Comparison of ENCODE assay signal across 8 cellular contexts in genomic region chr5:78359831-78360673, GRCh38. TPM values are rescaled to one million over a fixed set of nuclear protein-coding genes. Genes with fewer than 3 reads are reported as not detected.
DNase-seq lines count a peak whose midpoint lies in the region; ATAC-seq and TF ChIP-seq lines count a peak whose summit lies in the region.

TSS of gene SCAMP1 (plus strand) at chr5:78360617. CDS start at chr5:78360672, 55 bp downstream.

- peak within 1 kb of the TSS; percentile 98 for H3K18ac ChIP-seq in trophoblast cell (ENCODE audit: low read length)

- no peaks in the 10 kb centered on the region for H3K9me2 ChIP-seq in SU-DHL-6 (replicated peaks; ENCODE audit: insufficient read depth, low read length)

- no peaks in the 10 kb centered on the region for H3K36me3 ChIP-seq in SU-DHL-6 (ENCODE audit: low read length)
- no peaks in the 10 kb centered on the region for H3K36me3 ChIP-seq in cardiac muscle cell
- H3K36me3 ChIP-seq in trophoblast cell (ENCODE audit: control insufficient read depth in 1 of 2, insufficient read depth in 2 of 2, low read length in 2 of 2): no peaks in the 10 kb centered on the region
- H3K36me3 ChIP-seq in transverse colon: no peaks in the 10 kb centered on the region

- peak within 1 kb of the TSS; percentile 90 for H3K4me2 ChIP-seq in SU-DHL-6 (ENCODE audit: low read depth, low read length, poor library complexity, severe bottlenecking)
- peak within 1 kb of the TSS; percentile 84 for H3K4me2 ChIP-seq in trophoblast cell (ENCODE audit: low read length)

- ATAC-seq in HG02642 (IDR thresholded peaks at IDR 0.05; ENCODE audit: poor library complexity, unreplicated experiment): peak; percentile 87

- H3K9ac ChIP-seq in SU-DHL-6 (ENCODE audit: low read length) (peak within 1 kb of the TSS; percentile 93), trophoblast cell (ENCODE audit: low read length) (peak within 1 kb of the TSS; percentile 73)

- peak within 1 kb of the TSS; percentile 95 for H2AFZ ChIP-seq in SU-DHL-6 (ENCODE audit: low read depth, low read length, severe bottlenecking)
- peak within 1 kb of the TSS; percentile 100 for H2AFZ ChIP-seq in trophoblast cell (ENCODE audit: insufficient read depth, low read length, poor library complexity)

- H4K12ac ChIP-seq in trophoblast cell (ENCODE audit: low read depth, low read length): peak within 1 kb of the TSS; percentile 97

- H3K79me1 ChIP-seq in trophoblast cell (ENCODE audit: low read length): peaks cover 8% of the 10 kb centered on the region

- H3K9me3 ChIP-seq in SU-DHL-6 (ENCODE audit: insufficient read depth, low read length) (no peaks in the 10 kb centered on the region), cardiac muscle cell (ENCODE audit: low read depth) (no peaks in the 10 kb centered on the region), trophoblast cell (ENCODE audit: insufficient read depth, low read depth, low read length) (no peaks in the 10 kb centered on the region), transverse colon (no peaks in the 10 kb centered on the region)

- TF ChIP-seq POLR2A in transverse colon (IDR thresholded peaks at IDR 0.05): peak; percentile 58

- TF ChIP-seq CTCF in GM12872 (IDR thresholded peaks at IDR 0.05; ENCODE audit: insufficient read depth, low read depth, low read length) (peak; percentile 32; the same call in 1 of the 3 replicates), SU-DHL-6 (IDR thresholded peaks at IDR 0.05; ENCODE audit: insufficient read depth, low read length, poor library complexity, severe bottlenecking) (no peak), cardiac muscle cell (IDR thresholded peaks at IDR 0.05; ENCODE audit: low read depth, low read length) (peak; percentile 26), transverse colon (IDR thresholded peaks at IDR 0.05) (peak in 4 of 5 experiments; percentile 27 to 50 (median 39))

- H3K4ac ChIP-seq in trophoblast cell (ENCODE audit: low read depth, low read length): peak within 1 kb of the TSS; percentile 72

- peak within 1 kb of the TSS; percentile 41 for H2BK12ac ChIP-seq in trophoblast cell (ENCODE audit: low read length)

- H4K91ac ChIP-seq in trophoblast cell (ENCODE audit: low read depth, low read length): peak within 1 kb of the TSS; percentile 99

- H3K27me3 ChIP-seq in SU-DHL-6 (ENCODE audit: low read length) (no peaks in the 10 kb centered on the region), cardiac muscle cell (no peaks in the 10 kb centered on the region), trophoblast cell (ENCODE audit: insufficient read depth, low read length) (no peaks in the 10 kb centered on the region), transverse colon (no peaks in the 10 kb centered on the region)

- no peak for TF ChIP-seq EP300 in transverse colon (IDR thresholded peaks at IDR 0.05; ENCODE audit: low read depth)

- H2BK5ac ChIP-seq in trophoblast cell (ENCODE audit: low read depth, low read length, poor library complexity): peak within 1 kb of the TSS; percentile 90

- H3K4me1 ChIP-seq in cardiac muscle cell (ENCODE audit: low read depth) (peaks cover 7% of the 10 kb centered on the region), trophoblast cell (ENCODE audit: control insufficient read depth in 1 of 2, insufficient read depth in 2 of 2, low read length in 2 of 2) (peaks cover 0 to 5% of the 10 kb centered on the region in 2 experiments), transverse colon (peaks cover 8 to 30% (median 11%) of the 10 kb centered on the region in 4 donors)

- H3K4me3 ChIP-seq in SU-DHL-6 (ENCODE audit: insufficient read depth, low read length, poor library complexity, severe bottlenecking): peak within 1 kb of the TSS; percentile 89
- H3K4me3 ChIP-seq in cardiac muscle cell: peak within 1 kb of the TSS; percentile 84
- H3K4me3 ChIP-seq in trophoblast cell (ENCODE audit: low read depth, low read length): peak within 1 kb of the TSS; percentile 98
- H3K4me3 ChIP-seq in transverse colon: peak within 1 kb of the TSS; percentile 84 to 96 (median 88)

- H2BK120ac ChIP-seq in trophoblast cell (ENCODE audit: insufficient read depth, low read length, poor library complexity): peak within 1 kb of the TSS; percentile 89

- 0 out of 2 replicates have a peak, but pooled peaks cover 5% of the 10 kb centered on the region for H4K20me1 ChIP-seq in SU-DHL-6 (ENCODE audit: low read depth, low read length)

- intact Hi-C loops in transverse colon (cut with DNase I; ENCODE audit: low total_unique reads): loop anchor here (2.0 kb wide), 1 partner anchor 65 kb away; the partner anchor contains the start of gene AP3B1

- H3K79me2 ChIP-seq in SU-DHL-6 (ENCODE audit: insufficient read depth, low read length) (peaks cover 39% of the 10 kb centered on the region), trophoblast cell (ENCODE audit: control insufficient read depth, insufficient read depth, low read length, poor library complexity) (peaks cover 11% of the 10 kb centered on the region)

- H3K27ac ChIP-seq in SU-DHL-6 (ENCODE audit: low read depth, low read length) (peak within 1 kb of the TSS; percentile 87), cardiac muscle cell (peak within 1 kb of the TSS; percentile 90), trophoblast cell (ENCODE audit: low read depth, low read length) (peak within 1 kb of the TSS; percentile 83), transverse colon (peak within 1 kb of the TSS; percentile 89 to 98 (median 92))

- peaks cover 33% of the 10 kb centered on the region for H3F3A ChIP-seq in SU-DHL-6 (ENCODE audit: insufficient read depth)

- peak within 1 kb of the TSS; percentile 98 for H3K14ac ChIP-seq in trophoblast cell (ENCODE audit: low read length)

- WGBS in trophoblast cell (ENCODE audit: extremely low coverage, insufficient coverage, insufficient read length): no CpG with 5 or more reads among the region's 79 CpGs
- 0% methylated on average over 55 of the region's 79 CpGs; no CpG with 5 or more reads in 1 of the 2 donors for WGBS in transverse colon (ENCODE audit: low coverage in 1 of 2), 2 donors

- peak within 1 kb of the TSS; percentile 22 for H2AK5ac ChIP-seq in trophoblast cell (ENCODE audit: low read length)

- DNase-seq in NCI-H1105 (lab: John Stamatoyannopoulos, UW) (peak; percentile 79), cardiac muscle cell (ENCODE audit: low read depth in 1 of 2, low spot score in 1 of 2) (peak; percentile 94 to 97), trophoblast cell (peak; percentile 92 to 99), transverse colon (peak; percentile 95)
- peak; percentile 86 for DNase-seq in activated naive CD8-positive, alpha-beta T cell treated with anti-CD3 and anti-CD28 coated beads, Interleukin-2, amount 50 U/mL, for 16 hours (ENCODE audit: low read depth, low spot score)

- no peak within 1 kb of the TSS for H3K23ac ChIP-seq in trophoblast cell (ENCODE audit: low read length)

- in situ Hi-C loops in transverse colon (cut with MboI; ENCODE audit: low pct_ligation_motif_present in 1 of 4, low pct_unique_long_range_greater_than_20kb in 1 of 4, low sequenced_read_pairs in 3 of 4): loop anchor here (5.0 to 10.0 kb wide), 2 partner anchors 55 to 63 kb away; no protein-coding TSS in a partner anchor

- H4K8ac ChIP-seq in trophoblast cell (ENCODE audit: low read depth, low read length): peak within 1 kb of the TSS; percentile 99

RNA-seq across cellular contexts. Expression of gene SCAMP1, which starts in this region (rescaled TPM):
- 25.5 and 32.4 TPM in 2 replicates for total RNA-seq in cardiac muscle cell
- 33.4 and 55.4 TPM in 2 replicates for polyA plus RNA-seq in cardiac muscle cell
- 16.7 and 18.6 TPM in 2 replicates for polyA plus RNA-seq in trophoblast cell (2013)
- 10 to 100 TPM; 10.5 to 24.7 (median 21.8) TPM for total RNA-seq in transverse colon

Comparison
In these comparisons a context has a peak if more than half of its experiments do, and no peak if none do; other contexts are left out.
1. Peak in every context shown above with its lines: DNase-seq, ATAC-seq, H3K4me3 ChIP-seq and H3K27ac ChIP-seq.